1 cellular context compared by ENCODE assay signal in the genomic region with DNA sequence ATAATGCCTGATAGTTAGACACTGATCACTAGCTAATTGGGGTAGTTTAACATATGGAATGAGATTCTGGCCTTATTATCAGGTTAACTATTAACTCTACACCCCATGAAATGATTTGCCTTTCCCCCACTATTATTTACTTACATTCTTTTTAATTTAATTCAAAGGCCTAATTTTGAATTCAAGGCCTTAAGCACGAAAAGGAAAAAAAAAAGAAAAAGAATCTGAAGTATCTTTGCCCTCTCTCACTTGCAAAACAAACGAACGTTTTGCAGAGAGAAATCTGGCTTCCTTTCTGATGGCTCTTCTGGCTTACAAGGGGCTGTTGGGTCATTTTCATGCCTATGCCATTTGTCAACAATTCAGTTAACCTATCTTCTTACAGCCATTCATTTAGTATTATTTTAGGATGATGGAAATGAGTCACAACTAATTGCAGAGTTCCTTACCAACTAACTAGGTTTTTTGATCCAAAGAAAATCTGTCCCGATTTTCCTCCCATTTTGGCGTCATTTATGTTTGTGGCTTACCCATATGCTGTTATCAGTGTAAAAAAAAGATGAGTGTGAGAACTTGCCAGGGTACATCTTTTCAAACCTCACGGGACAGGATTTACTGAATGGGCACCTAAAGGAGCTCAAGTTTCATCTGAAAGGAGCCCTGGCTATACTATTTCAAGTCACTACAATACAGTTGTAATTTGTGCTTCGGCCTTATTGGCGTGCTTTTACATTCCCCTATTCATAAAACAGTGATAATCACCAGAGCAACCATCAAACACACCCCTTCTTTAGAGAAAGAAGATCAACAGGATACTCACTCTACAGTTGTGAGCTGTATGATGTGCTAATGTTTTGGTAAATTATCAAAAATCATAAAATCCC.
A peak's percentile ranks its signal among the peaks of the same experiment; 100 is the strongest.
TF ChIP-seq lines count a peak whose summit lies in the region.

No MANE protein-coding gene starts in this region.

TF ChIP-seq in HepG2, 621 proteins besides CTCF, POLR2A, EP300 and RAD21 (continued from another document):
- TF ChIP-seq NCOR1 (IDR thresholded peaks at IDR 0.05; ENCODE audit: borderline replicate concordance, low read length) (peak; percentile 38), ZNF138 (CRISPR knock-in tag; IDR thresholded peaks at IDR 0.05; ENCODE audit: low read depth) (no peak), HDAC1 (CRISPR knock-in tag; IDR thresholded peaks at IDR 0.05) (peak; percentile 45; the same call in 1 of the 2 replicates), ZNF33A (CRISPR knock-in tag; IDR thresholded peaks at IDR 0.05; ENCODE audit: borderline replicate concordance) (0 out of 2 replicates have a peak, but pooled peaks have one; percentile 42), CREB1 (IDR thresholded peaks at IDR 0.05) (no peak), CREB1 (CRISPR knock-in tag; IDR thresholded peaks at IDR 0.05) (peak; percentile 71), FOXK2 (IDR thresholded peaks at IDR 0.05) (no peak), HMG20A (CRISPR knock-in tag; IDR thresholded peaks at IDR 0.05; ENCODE audit: borderline replicate concordance) (peak; percentile 42; the same call in 1 of the 2 replicates), ZMYM2 (CRISPR knock-in tag; IDR thresholded peaks at IDR 0.05) (0 out of 2 replicates have a peak, but pooled peaks have one; percentile 36), TCF7 (IDR thresholded peaks at IDR 0.05; ENCODE audit: low read depth) (no peak), ZFP82 (CRISPR knock-in tag; IDR thresholded peaks at IDR 0.05; ENCODE audit: borderline replicate concordance) (0 out of 2 replicates have a peak, but pooled peaks have one; percentile 76), PAF1 (CRISPR knock-in tag; IDR thresholded peaks at IDR 0.05) (0 out of 2 replicates have a peak, but pooled peaks have one; percentile 6), ZSCAN29 (CRISPR knock-in tag; conservative IDR thresholded peaks at IDR 0.05) (0 out of 2 replicates have a peak, but pooled peaks have one; percentile 33), HOXA7 (CRISPR knock-in tag; IDR thresholded peaks at IDR 0.05) (no peak), TBX2 (CRISPR knock-in tag; IDR thresholded peaks at IDR 0.05; ENCODE audit: borderline replicate concordance) (peak; percentile 74; the same call in 1 of the 2 replicates), GATAD2A (CRISPR knock-in tag; IDR thresholded peaks at IDR 0.05) (peak; percentile 8; the same call in 1 of the 2 replicates), SPEN (CRISPR knock-in tag; IDR thresholded peaks at IDR 0.05; ENCODE audit: low read depth) (no peak)
- TF ChIP-seq, protein P1, sequence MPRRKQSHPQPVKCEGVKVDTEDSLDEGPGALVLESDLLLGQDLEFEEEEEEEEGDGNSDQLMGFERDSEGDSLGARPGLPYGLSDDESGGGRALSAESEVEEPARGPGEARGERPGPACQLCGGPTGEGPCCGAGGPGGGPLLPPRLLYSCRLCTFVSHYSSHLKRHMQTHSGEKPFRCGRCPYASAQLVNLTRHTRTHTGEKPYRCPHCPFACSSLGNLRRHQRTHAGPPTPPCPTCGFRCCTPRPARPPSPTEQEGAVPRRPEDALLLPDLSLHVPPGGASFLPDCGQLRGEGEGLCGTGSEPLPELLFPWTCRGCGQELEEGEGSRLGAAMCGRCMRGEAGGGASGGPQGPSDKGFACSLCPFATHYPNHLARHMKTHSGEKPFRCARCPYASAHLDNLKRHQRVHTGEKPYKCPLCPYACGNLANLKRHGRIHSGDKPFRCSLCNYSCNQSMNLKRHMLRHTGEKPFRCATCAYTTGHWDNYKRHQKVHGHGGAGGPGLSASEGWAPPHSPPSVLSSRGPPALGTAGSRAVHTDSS (CRISPR knock-in tag; conservative IDR thresholded peaks at IDR 0.05), result no peak
- TF ChIP-seq, protein P2, sequence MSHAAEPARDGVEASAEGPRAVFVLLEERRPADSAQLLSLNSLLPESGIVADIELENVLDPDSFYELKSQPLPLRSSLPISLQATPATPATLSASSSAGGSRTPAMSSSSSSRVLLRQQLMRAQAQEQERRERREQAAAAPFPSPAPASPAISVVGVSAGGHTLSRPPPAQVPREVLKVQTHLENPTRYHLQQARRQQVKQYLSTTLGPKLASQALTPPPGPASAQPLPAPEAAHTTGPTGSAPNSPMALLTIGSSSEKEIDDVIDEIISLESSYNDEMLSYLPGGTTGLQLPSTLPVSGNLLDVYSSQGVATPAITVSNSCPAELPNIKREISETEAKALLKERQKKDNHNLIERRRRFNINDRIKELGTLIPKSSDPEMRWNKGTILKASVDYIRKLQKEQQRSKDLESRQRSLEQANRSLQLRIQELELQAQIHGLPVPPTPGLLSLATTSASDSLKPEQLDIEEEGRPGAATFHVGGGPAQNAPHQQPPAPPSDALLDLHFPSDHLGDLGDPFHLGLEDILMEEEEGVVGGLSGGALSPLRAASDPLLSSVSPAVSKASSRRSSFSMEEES (CRISPR knock-in tag; IDR thresholded peaks at IDR 0.05), result 0 out of 2 replicates have a peak, but pooled peaks have one; percentile 3
- TF ChIP-seq, protein P3, sequence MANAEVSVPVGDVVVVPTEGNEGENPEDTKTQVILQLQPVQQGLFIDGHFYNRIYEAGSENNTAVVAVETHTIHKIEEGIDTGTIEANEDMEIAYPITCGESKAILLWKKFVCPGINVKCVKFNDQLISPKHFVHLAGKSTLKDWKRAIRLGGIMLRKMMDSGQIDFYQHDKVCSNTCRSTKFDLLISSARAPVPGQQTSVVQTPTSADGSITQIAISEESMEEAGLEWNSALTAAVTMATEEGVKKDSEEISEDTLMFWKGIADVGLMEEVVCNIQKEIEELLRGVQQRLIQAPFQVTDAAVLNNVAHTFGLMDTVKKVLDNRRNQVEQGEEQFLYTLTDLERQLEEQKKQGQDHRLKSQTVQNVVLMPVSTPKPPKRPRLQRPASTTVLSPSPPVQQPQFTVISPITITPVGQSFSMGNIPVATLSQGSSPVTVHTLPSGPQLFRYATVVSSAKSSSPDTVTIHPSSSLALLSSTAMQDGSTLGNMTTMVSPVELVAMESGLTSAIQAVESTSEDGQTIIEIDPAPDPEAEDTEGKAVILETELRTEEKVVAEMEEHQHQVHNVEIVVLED (CRISPR knock-in tag; IDR thresholded peaks at IDR 0.05; ENCODE audit: borderline replicate concordance), result peak; percentile 8; the same call in 1 of the 2 replicates
- TF ChIP-seq, protein P4, sequence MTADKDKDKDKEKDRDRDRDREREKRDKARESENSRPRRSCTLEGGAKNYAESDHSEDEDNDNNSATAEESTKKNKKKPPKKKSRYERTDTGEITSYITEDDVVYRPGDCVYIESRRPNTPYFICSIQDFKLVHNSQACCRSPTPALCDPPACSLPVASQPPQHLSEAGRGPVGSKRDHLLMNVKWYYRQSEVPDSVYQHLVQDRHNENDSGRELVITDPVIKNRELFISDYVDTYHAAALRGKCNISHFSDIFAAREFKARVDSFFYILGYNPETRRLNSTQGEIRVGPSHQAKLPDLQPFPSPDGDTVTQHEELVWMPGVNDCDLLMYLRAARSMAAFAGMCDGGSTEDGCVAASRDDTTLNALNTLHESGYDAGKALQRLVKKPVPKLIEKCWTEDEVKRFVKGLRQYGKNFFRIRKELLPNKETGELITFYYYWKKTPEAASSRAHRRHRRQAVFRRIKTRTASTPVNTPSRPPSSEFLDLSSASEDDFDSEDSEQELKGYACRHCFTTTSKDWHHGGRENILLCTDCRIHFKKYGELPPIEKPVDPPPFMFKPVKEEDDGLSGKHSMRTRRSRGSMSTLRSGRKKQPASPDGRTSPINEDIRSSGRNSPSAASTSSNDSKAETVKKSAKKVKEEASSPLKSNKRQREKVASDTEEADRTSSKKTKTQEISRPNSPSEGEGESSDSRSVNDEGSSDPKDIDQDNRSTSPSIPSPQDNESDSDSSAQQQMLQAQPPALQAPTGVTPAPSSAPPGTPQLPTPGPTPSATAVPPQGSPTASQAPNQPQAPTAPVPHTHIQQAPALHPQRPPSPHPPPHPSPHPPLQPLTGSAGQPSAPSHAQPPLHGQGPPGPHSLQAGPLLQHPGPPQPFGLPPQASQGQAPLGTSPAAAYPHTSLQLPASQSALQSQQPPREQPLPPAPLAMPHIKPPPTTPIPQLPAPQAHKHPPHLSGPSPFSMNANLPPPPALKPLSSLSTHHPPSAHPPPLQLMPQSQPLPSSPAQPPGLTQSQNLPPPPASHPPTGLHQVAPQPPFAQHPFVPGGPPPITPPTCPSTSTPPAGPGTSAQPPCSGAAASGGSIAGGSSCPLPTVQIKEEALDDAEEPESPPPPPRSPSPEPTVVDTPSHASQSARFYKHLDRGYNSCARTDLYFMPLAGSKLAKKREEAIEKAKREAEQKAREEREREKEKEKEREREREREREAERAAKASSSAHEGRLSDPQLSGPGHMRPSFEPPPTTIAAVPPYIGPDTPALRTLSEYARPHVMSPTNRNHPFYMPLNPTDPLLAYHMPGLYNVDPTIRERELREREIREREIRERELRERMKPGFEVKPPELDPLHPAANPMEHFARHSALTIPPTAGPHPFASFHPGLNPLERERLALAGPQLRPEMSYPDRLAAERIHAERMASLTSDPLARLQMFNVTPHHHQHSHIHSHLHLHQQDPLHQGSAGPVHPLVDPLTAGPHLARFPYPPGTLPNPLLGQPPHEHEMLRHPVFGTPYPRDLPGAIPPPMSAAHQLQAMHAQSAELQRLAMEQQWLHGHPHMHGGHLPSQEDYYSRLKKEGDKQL (CRISPR knock-in tag; IDR thresholded peaks at IDR 0.05; ENCODE audit: low read depth), result peak; percentile 28; the same call in 1 of the 2 replicates
- TF ChIP-seq, protein P5, sequence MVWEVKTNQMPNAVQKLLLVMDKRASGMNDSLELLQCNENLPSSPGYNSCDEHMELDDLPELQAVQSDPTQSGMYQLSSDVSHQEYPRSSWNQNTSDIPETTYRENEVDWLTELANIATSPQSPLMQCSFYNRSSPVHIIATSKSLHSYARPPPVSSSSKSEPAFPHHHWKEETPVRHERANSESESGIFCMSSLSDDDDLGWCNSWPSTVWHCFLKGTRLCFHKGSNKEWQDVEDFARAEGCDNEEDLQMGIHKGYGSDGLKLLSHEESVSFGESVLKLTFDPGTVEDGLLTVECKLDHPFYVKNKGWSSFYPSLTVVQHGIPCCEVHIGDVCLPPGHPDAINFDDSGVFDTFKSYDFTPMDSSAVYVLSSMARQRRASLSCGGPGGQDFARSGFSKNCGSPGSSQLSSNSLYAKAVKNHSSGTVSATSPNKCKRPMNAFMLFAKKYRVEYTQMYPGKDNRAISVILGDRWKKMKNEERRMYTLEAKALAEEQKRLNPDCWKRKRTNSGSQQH (CRISPR knock-in tag; IDR thresholded peaks at IDR 0.05; ENCODE audit: low read depth), result no peak
